In genomic region chr19:50457300-50457699, GRCh38 we compare ENCODE assay signal across 8 cellular contexts. TPM values are rescaled to one million over a fixed set of nuclear protein-coding genes. Genes with fewer than 3 reads are reported as not detected.
"Had no signal": no experiment of that assay in that cellular context is flagged by ENCODE, and none has a peak within 500 bp of the region (broad histone marks: within the 10 kb centered on the region; RNA-seq: fewer than 3 reads in every experiment).

No MANE protein-coding gene starts in this region.

- H3K27ac ChIP-seq: HL-60 had no signal

- DNase-seq: IMR-90, KBM-7, KG1 had no signal

- H3K4me3 ChIP-seq: K562 had no signal

RNA-seq across cellular contexts. Expression of gene EMC10, which starts 19.0 kb away (rescaled TPM):
- total RNA-seq: HepG2 had no signal
- polyA plus RNA-seq: HepG2 had no signal

RNA-seq across cellular contexts. Expression of gene GARIN5A, which starts 19.3 kb away (rescaled TPM):
- total RNA-seq: HepG2, IMR-90 had no signal
- polyA plus RNA-seq: HepG2 had no signal

RNA-seq across cellular contexts. Expression of gene MYBPC2, which starts 24.6 kb away (rescaled TPM):
- total RNA-seq: HepG2, HT-29, HT1080, IMR-90 had no signal
- polyA plus RNA-seq: HepG2, IMR-90 had no signal

RNA-seq across cellular contexts. Expression of gene SPIB, which starts 38.6 kb away (rescaled TPM):
- total RNA-seq: HT-29, IMR-90 had no signal
- polyA plus RNA-seq: HepG2, IMR-90 had no signal
